29 cellular contexts compared by ENCODE assay signal in genomic region chr11:24556693-24557092, GRCh38. TPM values are rescaled to one million over a fixed set of nuclear protein-coding genes. Genes with fewer than 3 reads are reported as not detected.
DNase-seq lines count a peak whose midpoint lies in the region; ATAC-seq and TF ChIP-seq lines count a peak whose summit lies in the region.
"Had no signal": no experiment of that assay in that cellular context is flagged by ENCODE, and none has a peak within 500 bp of the region (broad histone marks: within the 10 kb centered on the region; RNA-seq: fewer than 3 reads in every experiment).

No MANE protein-coding gene starts in this region.

- ATAC-seq in GM18870 (IDR thresholded peaks at IDR 0.05; ENCODE audit: unreplicated experiment) = peak; percentile 54
- peak; percentile 68 for ATAC-seq in GM21423 (IDR thresholded peaks at IDR 0.05; ENCODE audit: unreplicated experiment)
- peak; percentile 72 for ATAC-seq in HG03342 (IDR thresholded peaks at IDR 0.05; ENCODE audit: unreplicated experiment)
- ATAC-seq in GM19455 (IDR thresholded peaks at IDR 0.05; ENCODE audit: unreplicated experiment) = no peak
- ATAC-seq: A549, GM23338, HepG2, K562, PC-3 had no signal

- intact Hi-C loops in cardiac septum (cut with DNase I) = no loop called here

- no peak overlapping the region for H3K4me3 ChIP-seq in SU-DHL-6 (ENCODE audit: insufficient read depth, low read length, poor library complexity, severe bottlenecking)
- H3K4me3 ChIP-seq: A549, GM23338, HAP-1, K562 had no signal

- H3K27ac ChIP-seq in SU-DHL-6 (ENCODE audit: low read depth, low read length) = no peak overlapping the region
- H3K27ac ChIP-seq: A549, HL-60 had no signal

- no peak overlapping the region for H3K9ac ChIP-seq in SU-DHL-6 (ENCODE audit: low read length)

- no peak overlapping the region for H3K4me2 ChIP-seq in SU-DHL-6 (ENCODE audit: low read depth, low read length, poor library complexity, severe bottlenecking)
- H3K4me2 ChIP-seq: A549, GM23338 had no signal

- no peaks in the 10 kb centered on the region for H3K9me2 ChIP-seq in SU-DHL-6 (replicated peaks; ENCODE audit: insufficient read depth, low read length)

- peak overlapping the region; percentile 20 for H2AFZ ChIP-seq in SU-DHL-6 (ENCODE audit: low read depth, low read length, severe bottlenecking)
- H2AFZ ChIP-seq: GM23338 had no signal

- TF ChIP-seq CTCF in SU-DHL-6 (IDR thresholded peaks at IDR 0.05; ENCODE audit: insufficient read depth, low read length, poor library complexity, severe bottlenecking) = no peak

- no peaks in the 10 kb centered on the region for H3K36me3 ChIP-seq in SU-DHL-6 (ENCODE audit: low read length)
- H3K36me3 ChIP-seq: HAP-1 had no signal

- H3K27me3 ChIP-seq in SU-DHL-6 (ENCODE audit: low read length) = no peaks in the 10 kb centered on the region

- DNase-seq in NCI-H1417 treated with DMSO at 0.1 percent for 48 hours (lab: John Stamatoyannopoulos, UW) (no peak), CD1c-positive myeloid dendritic cell (ENCODE audit: extremely low spot score) (no peak), cardiac septum (ENCODE audit: low spot score) (no peak)
- DNase-seq: CD4-positive, CD25-positive, alpha-beta regulatory T cell; COR-L47; DMS79; MM.1S; NCI-H1092 treated with DMSO at 0.1 percent for 48 hours; NCI-H146; NCI-H2029; NCI-H345; NCI-H524; PC-3; SHP77 had no signal

- H3K9me3 ChIP-seq in SU-DHL-6 (ENCODE audit: insufficient read depth, low read length) = no peaks in the 10 kb centered on the region
- H3K9me3 ChIP-seq: A549, HAP-1 had no signal

- H3F3A ChIP-seq in SU-DHL-6 (ENCODE audit: insufficient read depth) = no peaks in the 10 kb centered on the region

- H4K20me1 ChIP-seq in SU-DHL-6 (ENCODE audit: low read depth, low read length) = no peaks in the 10 kb centered on the region

- no peaks in the 10 kb centered on the region for H3K79me2 ChIP-seq in SU-DHL-6 (ENCODE audit: insufficient read depth, low read length)

RNA-seq across cellular contexts. Expression of gene LUZP2, which starts 59.8 kb away (rescaled TPM):
- total RNA-seq in cardiac septum = 0.67 TPM
- total RNA-seq: B cell; CD4-positive, CD25-positive, alpha-beta regulatory T cell; HepG2; HT-29; K562; RPMI7951; T-helper 2 cell treated with Interferon-gamma antibody and Interleukin-4, amounts not matched to agents 100 ng/mL and 5 ng/mL, for 36 hours had no signal
